Comparison of ENCODE assay signal across 9 cellular contexts in the genomic region with DNA sequence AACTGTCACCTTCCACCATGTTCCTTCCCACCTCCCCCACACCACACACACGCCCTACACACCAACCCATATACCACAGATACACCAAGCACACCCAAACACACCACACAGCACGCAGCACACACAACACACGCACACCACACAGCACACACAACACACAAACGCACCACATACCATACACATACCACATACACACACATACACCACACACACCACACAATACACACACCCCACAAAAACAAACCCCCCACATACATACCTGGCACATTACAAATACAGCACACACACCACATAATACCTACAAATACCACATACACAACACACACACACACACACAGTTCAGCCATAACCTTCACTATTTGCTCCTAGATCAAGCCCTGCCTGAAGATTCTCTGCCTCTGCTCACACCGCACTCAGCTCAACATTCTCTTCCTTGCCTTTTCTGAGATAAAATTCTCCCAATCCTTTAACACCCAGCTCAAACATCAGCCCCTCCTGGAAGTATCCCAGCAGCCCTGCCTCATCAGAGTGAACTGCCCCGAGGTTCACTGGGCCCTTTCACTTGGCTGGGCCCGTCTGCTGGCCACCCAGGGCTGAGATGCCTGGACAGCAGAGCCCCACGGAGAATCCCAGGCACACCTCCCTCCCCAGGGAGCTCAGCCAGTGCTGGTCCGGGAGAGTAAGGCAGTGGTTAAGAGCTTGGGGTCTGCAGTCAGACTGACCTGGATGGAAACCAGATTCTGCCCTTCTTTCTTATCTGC. TPM values are rescaled to one million over a fixed set of nuclear protein-coding genes. Genes with fewer than 3 reads are reported as not detected.
DNase-seq lines count a peak whose midpoint lies in the region; ATAC-seq and TF ChIP-seq lines count a peak whose summit lies in the region.
"Had no signal": no experiment of that assay in that cellular context is flagged by ENCODE, and none has a peak within 500 bp of the region (broad histone marks: within the 10 kb centered on the region; RNA-seq: fewer than 3 reads in every experiment).

No MANE protein-coding gene starts in this region.

- peaks cover 31 to 100% (median 93%) of the 10 kb centered on the region in 11 experiments for H3K36me3 ChIP-seq in BLaER1 treated with 17β-estradiol and CSF1 and Interleukin-3, amounts not matched to agents 10 nM and 100 nM
- H3K36me3 ChIP-seq in fibroblast of lung (ENCODE audit: control insufficient read depth, insufficient read depth, low read length) (peaks cover 11% of the 10 kb centered on the region), trophoblast cell (ENCODE audit: control insufficient read depth in 1 of 2, insufficient read depth in 2 of 2, low read length in 2 of 2) (no peaks in the 10 kb centered on the region)

- H2BK120ac ChIP-seq in trophoblast cell (ENCODE audit: insufficient read depth, low read length, poor library complexity), result no peak overlapping the region

- no peak overlapping the region for H2AFZ ChIP-seq in fibroblast of lung (ENCODE audit: low read length)
- H2AFZ ChIP-seq in trophoblast cell (ENCODE audit: insufficient read depth, low read length, poor library complexity), result no peak overlapping the region

- H3K4me3 ChIP-seq in BLaER1 treated with 17β-estradiol and CSF1 and Interleukin-3, amounts not matched to agents 10 nM and 100 nM, result no peak overlapping the region
- H3K4me3 ChIP-seq in fibroblast of lung (replicated peaks in 1 of 4; ENCODE audit: control extremely low read depth in 1 of 4, insufficient read depth in 1 of 4, low read depth in 3 of 4, low read length in 4 of 4), result no peak overlapping the region
- H3K4me3 ChIP-seq in trophoblast cell (ENCODE audit: low read depth, low read length), result no peak overlapping the region

- peaks cover 28 to 56% (median 44%) of the 10 kb centered on the region in 10 experiments for H3K4me1 ChIP-seq in BLaER1 treated with 17β-estradiol and CSF1 and Interleukin-3, amounts not matched to agents 10 nM and 100 nM
- peaks cover 17% of the 10 kb centered on the region for H3K4me1 ChIP-seq in fibroblast of lung (ENCODE audit: control insufficient read depth, extremely low read depth, insufficient read depth, low read length)
- peaks cover 11 to 15% of the 10 kb centered on the region in 2 experiments for H3K4me1 ChIP-seq in trophoblast cell (ENCODE audit: control insufficient read depth in 1 of 2, insufficient read depth in 2 of 2, low read length in 2 of 2)

- H3K9ac ChIP-seq in BLaER1 treated with 17β-estradiol and CSF1 and Interleukin-3, amounts not matched to agents 10 nM and 100 nM, result peak overlapping the region in 10 of 11 experiments; percentile 17 to 58 (median 46); a peak in 15 of 22 replicates
- H3K9ac ChIP-seq in fibroblast of lung (ENCODE audit: insufficient read depth, low read length), result no peak overlapping the region
- H3K9ac ChIP-seq in trophoblast cell (ENCODE audit: low read length), result peak overlapping the region; percentile 24

- peak overlapping the region; percentile 17 for H2BK12ac ChIP-seq in trophoblast cell (ENCODE audit: low read length)

- WGBS in trophoblast cell (ENCODE audit: extremely low coverage, insufficient coverage, insufficient read length), result 100% methylated on average over 3 of the region's 9 CpGs

- no peak overlapping the region for H2AK5ac ChIP-seq in trophoblast cell (ENCODE audit: low read length)

- H3K23ac ChIP-seq in trophoblast cell (ENCODE audit: low read length), result peak overlapping the region; percentile 37

- no peaks in the 10 kb centered on the region for H3K27me3 ChIP-seq in BLaER1 treated with 17β-estradiol and CSF1 and Interleukin-3, amounts not matched to agents 10 nM and 100 nM
- no peaks in the 10 kb centered on the region for H3K27me3 ChIP-seq in fibroblast of lung (ENCODE audit: control insufficient read depth, insufficient read depth, low read length)
- no peaks in the 10 kb centered on the region for H3K27me3 ChIP-seq in trophoblast cell (ENCODE audit: insufficient read depth, low read length)

- H3K9me3 ChIP-seq in BLaER1 treated with 17β-estradiol and CSF1 and Interleukin-3, amounts not matched to agents 10 nM and 100 nM (replicated peaks in 1 of 11), result peaks cover 0 to 7% (median 0%) of the 10 kb centered on the region in 11 experiments; a peak in 2 of 22 replicates
- H3K9me3 ChIP-seq in fibroblast of lung (ENCODE audit: control insufficient read depth, insufficient read depth, low read depth, low read length) (no peaks in the 10 kb centered on the region), trophoblast cell (ENCODE audit: insufficient read depth, low read depth, low read length) (peaks cover 2% of the 10 kb centered on the region)

- peaks cover 0 to 98% (median 72%) of the 10 kb centered on the region in 11 experiments; a peak in 16 of 22 replicates for H4K20me1 ChIP-seq in BLaER1 treated with 17β-estradiol and CSF1 and Interleukin-3, amounts not matched to agents 10 nM and 100 nM
- H4K20me1 ChIP-seq in fibroblast of lung (ENCODE audit: control insufficient read depth, extremely low read depth, insufficient read depth, low read length), result no peaks in the 10 kb centered on the region

- H3K27ac ChIP-seq in BLaER1 treated with 17β-estradiol and CSF1 and Interleukin-3, amounts not matched to agents 10 nM and 100 nM, result peak overlapping the region in 10 of 11 experiments; percentile 17 to 67 (median 52); a peak in 16 of 22 replicates
- H3K27ac ChIP-seq in fibroblast of lung (ENCODE audit: insufficient read depth, low read length) (peak overlapping the region; percentile 76), trophoblast cell (ENCODE audit: low read depth, low read length) (no peak overlapping the region), substantia nigra (ENCODE audit: low read depth, low read length, poor library complexity, severe bottlenecking) (no peak overlapping the region)

- H4K12ac ChIP-seq in trophoblast cell (ENCODE audit: low read depth, low read length), result no peak overlapping the region

- no peak overlapping the region for H3K18ac ChIP-seq in trophoblast cell (ENCODE audit: low read length)

- H4K8ac ChIP-seq in trophoblast cell (ENCODE audit: low read depth, low read length), result no peak overlapping the region

- no peak for TF ChIP-seq CTCF in fibroblast of lung (conservative IDR thresholded peaks at IDR 0.05 in 1 of 2, IDR thresholded peaks at IDR 0.05 in 1 of 2; ENCODE audit: low read depth in 1 of 2, low read length in 2 of 2)

- peak; percentile 34 for ATAC-seq in SK-N-SH treated with all-trans-retinoic acid at 6 μM for 48 hours

- no peak overlapping the region for H4K91ac ChIP-seq in trophoblast cell (ENCODE audit: low read depth, low read length)

- H3K14ac ChIP-seq in trophoblast cell (ENCODE audit: low read length), result no peak overlapping the region

- H2BK5ac ChIP-seq in trophoblast cell (ENCODE audit: low read depth, low read length, poor library complexity), result no peak overlapping the region

- H3K79me1 ChIP-seq in trophoblast cell (ENCODE audit: low read length), result peaks cover 3% of the 10 kb centered on the region

- H3K4ac ChIP-seq in trophoblast cell (ENCODE audit: low read depth, low read length), result no peak overlapping the region

- no peaks in the 10 kb centered on the region for H3K79me2 ChIP-seq in fibroblast of lung (ENCODE audit: control insufficient read depth, insufficient read depth, low read length)
- H3K79me2 ChIP-seq in trophoblast cell (ENCODE audit: control insufficient read depth, insufficient read depth, low read length, poor library complexity), result no peaks in the 10 kb centered on the region

- DNase-seq in fibroblast of lung (ENCODE audit: low read depth in 2 of 2) (peak in 1 of 2 donors; percentile 29), trophoblast cell (no peak), cortex of kidney (lab: John Stamatoyannopoulos, UW) (no peak), glomerular visceral epithelial cell (ENCODE audit: extremely low spot score) (no peak), substantia nigra (lab: John Stamatoyannopoulos, UW) (no peak)
- DNase-seq in stimulated activated CD8-positive, alpha-beta memory T cell treated with anti-CD3 and anti-CD28 coated beads, Interleukin-4, amount 100 ng/mL, for 48 hours, result no peak
- DNase-seq: DND-41 had no signal

- peak overlapping the region in 10 of 11 experiments; percentile 31 to 71 (median 48); a peak in 21 of 22 replicates for H3K4me2 ChIP-seq in BLaER1 treated with 17β-estradiol and CSF1 and Interleukin-3, amounts not matched to agents 10 nM and 100 nM
- H3K4me2 ChIP-seq in fibroblast of lung (ENCODE audit: extremely low read depth, insufficient read depth, low read length), result no peak overlapping the region
- no peak overlapping the region for H3K4me2 ChIP-seq in trophoblast cell (ENCODE audit: low read length)

TF ChIP-seq in SK-N-SH treated with all-trans-retinoic acid at 6 μM for 48 hours, 23 proteins besides CTCF, POLR2A, EP300 and RAD21 (continues in another document):
- TF ChIP-seq CSDC2 (CRISPR knock-in tag; IDR thresholded peaks at IDR 0.05) (no peak), ZNF8 (CRISPR knock-in tag; IDR thresholded peaks at IDR 0.05) (no peak), ZNF565 (CRISPR knock-in tag; conservative IDR thresholded peaks at IDR 0.05; ENCODE audit: low read depth) (no peak), ESRRG (CRISPR knock-in tag; IDR thresholded peaks at IDR 0.05) (no peak)
- TF ChIP-seq, protein P1, sequence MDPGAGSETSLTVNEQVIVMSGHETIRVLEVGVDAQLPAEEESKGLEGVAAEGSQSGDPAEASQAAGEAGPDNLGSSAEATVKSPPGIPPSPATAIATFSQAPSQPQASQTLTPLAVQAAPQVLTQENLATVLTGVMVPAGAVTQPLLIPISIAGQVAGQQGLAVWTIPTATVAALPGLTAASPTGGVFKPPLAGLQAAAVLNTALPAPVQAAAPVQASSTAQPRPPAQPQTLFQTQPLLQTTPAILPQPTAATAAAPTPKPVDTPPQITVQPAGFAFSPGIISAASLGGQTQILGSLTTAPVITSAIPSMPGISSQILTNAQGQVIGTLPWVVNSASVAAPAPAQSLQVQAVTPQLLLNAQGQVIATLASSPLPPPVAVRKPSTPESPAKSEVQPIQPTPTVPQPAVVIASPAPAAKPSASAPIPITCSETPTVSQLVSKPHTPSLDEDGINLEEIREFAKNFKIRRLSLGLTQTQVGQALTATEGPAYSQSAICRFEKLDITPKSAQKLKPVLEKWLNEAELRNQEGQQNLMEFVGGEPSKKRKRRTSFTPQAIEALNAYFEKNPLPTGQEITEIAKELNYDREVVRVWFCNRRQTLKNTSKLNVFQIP (CRISPR knock-in tag; IDR thresholded peaks at IDR 0.05; ENCODE audit: borderline replicate concordance, low read depth), result no peak

RNA-seq across cellular contexts. Expression of a gene that starts 31.9 kb away (rescaled TPM):
- 14.6 and 20.5 TPM in 2 replicates for total RNA-seq in fibroblast of lung
- polyA plus RNA-seq in fibroblast of lung, result 39.6 and 42.0 TPM in 2 replicates
- polyA plus RNA-seq in fibroblast of lung (2012), result 36.1 and 37.6 TPM in 2 replicates
- polyA minus RNA-seq in fibroblast of lung (ENCODE audit: low replicate concordance), result 55.2 and 78.1 TPM in 2 replicates
- polyA plus RNA-seq in trophoblast cell (2013), result 76.8 and 79.1 TPM in 2 replicates

Comparison
In these comparisons a context has a peak if more than half of its experiments do, and no peak if none do; other contexts are left out.
1. H3K27ac ChIP-seq: peak in BLaER1 treated with 17β-estradiol and CSF1 and Interleukin-3, amounts not matched to agents 10 nM and 100 nM (10 of 11) and fibroblast of lung (single experiment); none in trophoblast cell (single experiment) and substantia nigra (single experiment).
2. H3K4me2 ChIP-seq: peak in BLaER1 treated with 17β-estradiol and CSF1 and Interleukin-3, amounts not matched to agents 10 nM and 100 nM (10 of 11); none in fibroblast of lung (single experiment) and trophoblast cell (single experiment).